In the genomic region with DNA sequence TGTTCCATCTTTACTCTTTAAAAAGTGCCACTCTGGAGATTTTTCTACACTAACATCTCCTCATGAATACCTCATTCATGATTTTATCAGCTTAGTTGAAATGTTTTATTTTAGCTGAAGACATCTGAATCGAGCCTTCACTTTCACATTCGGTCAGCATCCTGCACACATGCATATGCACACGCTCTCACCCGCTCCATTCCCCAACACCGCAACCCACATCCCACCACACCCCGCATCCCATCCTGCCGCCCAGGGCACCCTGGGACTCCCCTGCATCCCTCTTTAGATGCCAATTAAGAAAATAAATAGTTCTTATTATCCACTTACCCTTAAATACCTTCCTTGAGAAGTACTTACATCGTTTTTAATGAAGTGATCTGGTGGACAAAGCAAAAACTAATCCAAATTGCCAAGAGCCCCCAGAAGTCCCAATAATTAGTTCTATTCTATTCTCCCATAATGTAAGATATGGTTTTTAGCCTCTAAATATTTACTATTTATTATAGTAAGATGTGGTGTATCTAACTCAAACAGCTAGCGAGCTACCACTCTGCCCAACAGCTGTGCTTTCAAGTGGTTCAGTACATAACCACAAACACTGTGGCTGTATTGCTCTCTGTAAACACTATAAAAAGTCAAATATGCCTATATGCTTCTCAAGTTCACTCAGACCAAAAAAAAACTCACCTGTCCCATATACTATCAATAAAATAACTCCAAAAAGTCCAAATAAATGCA, we compare ENCODE assay signal across 11 cellular contexts. TPM values are rescaled to one million over a fixed set of nuclear protein-coding genes. Genes with fewer than 3 reads are reported as not detected.
DNase-seq lines count a peak whose midpoint lies in the region; ATAC-seq, FAIRE-seq and TF ChIP-seq lines count a peak whose summit lies in the region.
"Had no signal": no experiment of that assay in that cellular context is flagged by ENCODE, and none has a peak within 500 bp of the region (broad histone marks: within the 10 kb centered on the region; RNA-seq: fewer than 3 reads in every experiment).

No MANE protein-coding gene starts in this region.

- H3K36me3 ChIP-seq in tibial nerve = no peaks in the 10 kb centered on the region

- CTCF ChIA-PET in activated CD8-positive, alpha-beta memory T cell treated with anti-CD3 and anti-CD28 coated beads, Interleukin-2, amount 10 ng/mL, durations not matched to agents 7 days and 5 days (lab: Charles Lee) = interaction anchor here (0.8 to 3.9 kb wide), 20 partner anchors 10 to 159 kb away, joined by 3 to 26 read pairs (median 4); no protein-coding TSS in a partner anchor

- ATAC-seq in activated CD8-positive, alpha-beta memory T cell treated with anti-CD3 and anti-CD28 coated beads, Interleukin-2, amount 10 ng/mL, durations not matched to agents 7 days and 5 days = peak; percentile 87
- no peak for ATAC-seq in left colon

- no peaks in the 10 kb centered on the region for H3K27me3 ChIP-seq in tibial nerve

- WGBS in tibial nerve, 2 donors = 89 to 94% methylated on average over 9 of the region's 9 CpGs

- H3K4me1 Mint-ChIP-seq in activated CD8-positive, alpha-beta memory T cell treated with anti-CD3 and anti-CD28 coated beads, Interleukin-2, amount 10 ng/mL, durations not matched to agents 7 days and 5 days = peaks cover 74% of the 10 kb centered on the region
- peaks cover 61% of the 10 kb centered on the region for H3K4me1 Mint-ChIP-seq in stimulated activated naive CD8-positive, alpha-beta T cell treated with anti-CD3 and anti-CD28 coated beads, Interleukin-15, Interleukin-2, amounts not matched to agents 100 ng/mL and 50 ng/mL, for 24 hours (ENCODE audit: low read depth)

- peaks cover 50% of the 10 kb centered on the region for H3K36me3 Mint-ChIP-seq in activated CD8-positive, alpha-beta memory T cell treated with anti-CD3 and anti-CD28 coated beads, Interleukin-2, amount 10 ng/mL, durations not matched to agents 7 days and 5 days
- H3K36me3 Mint-ChIP-seq in stimulated activated naive CD8-positive, alpha-beta T cell treated with anti-CD3 and anti-CD28 coated beads, Interleukin-15, Interleukin-2, amounts not matched to agents 100 ng/mL and 50 ng/mL, for 24 hours (ENCODE audit: low read depth) = no peaks in the 10 kb centered on the region

- no peaks in the 10 kb centered on the region for H3K27me3 Mint-ChIP-seq in activated CD8-positive, alpha-beta memory T cell treated with anti-CD3 and anti-CD28 coated beads, Interleukin-2, amount 10 ng/mL, durations not matched to agents 7 days and 5 days
- no peaks in the 10 kb centered on the region for H3K27me3 Mint-ChIP-seq in stimulated activated naive CD8-positive, alpha-beta T cell treated with anti-CD3 and anti-CD28 coated beads, Interleukin-15, Interleukin-2, amounts not matched to agents 100 ng/mL and 50 ng/mL, for 24 hours

- H3K4me3 ChIP-seq in tibial nerve = no peak overlapping the region

- peak overlapping the region; percentile 92 for H3K27ac Mint-ChIP-seq in activated CD8-positive, alpha-beta memory T cell treated with anti-CD3 and anti-CD28 coated beads, Interleukin-2, amount 10 ng/mL, durations not matched to agents 7 days and 5 days
- peak overlapping the region; percentile 86 for H3K27ac Mint-ChIP-seq in stimulated activated naive CD8-positive, alpha-beta T cell treated with anti-CD3 and anti-CD28 coated beads, Interleukin-15, Interleukin-2, amounts not matched to agents 100 ng/mL and 50 ng/mL, for 24 hours

- TF ChIP-seq CTCF in tibial nerve (IDR thresholded peaks at IDR 0.05) = no peak

- TF ChIP-seq POLR2A in GM12892 (IDR thresholded peaks at IDR 0.05; ENCODE audit: low read depth, low read length) (no peak), tibial nerve (IDR thresholded peaks at IDR 0.05) (no peak)

- FAIRE-seq in GM12892 (lab: Jason Lieb, UNC) = no peak

- peaks cover 13% of the 10 kb centered on the region for H3K9me3 Mint-ChIP-seq in activated CD8-positive, alpha-beta memory T cell treated with anti-CD3 and anti-CD28 coated beads, Interleukin-2, amount 10 ng/mL, durations not matched to agents 7 days and 5 days (ENCODE audit: low read depth)
- peaks cover 6% of the 10 kb centered on the region for H3K9me3 Mint-ChIP-seq in stimulated activated naive CD8-positive, alpha-beta T cell treated with anti-CD3 and anti-CD28 coated beads, Interleukin-15, Interleukin-2, amounts not matched to agents 100 ng/mL and 50 ng/mL, for 24 hours

- H3K4me3 Mint-ChIP-seq in activated CD8-positive, alpha-beta memory T cell treated with anti-CD3 and anti-CD28 coated beads, Interleukin-2, amount 10 ng/mL, durations not matched to agents 7 days and 5 days = peak overlapping the region; percentile 64
- peak overlapping the region; percentile 77 for H3K4me3 Mint-ChIP-seq in stimulated activated naive CD8-positive, alpha-beta T cell treated with anti-CD3 and anti-CD28 coated beads, Interleukin-15, Interleukin-2, amounts not matched to agents 100 ng/mL and 50 ng/mL, for 24 hours

- H3K27ac ChIP-seq in tibial nerve = no peak overlapping the region

- peak; percentile 35 to 50 for DNase-seq in activated CD4-positive, alpha-beta T cell treated with anti-CD3 and anti-CD28 coated beads for 24 hours (ENCODE audit: low read depth in 2 of 2)
- DNase-seq in activated CD4-positive, alpha-beta T cell treated with anti-CD3 and anti-CD28 coated beads for 1 hour = no peak
- DNase-seq in activated CD8-positive, alpha-beta memory T cell treated with anti-CD3 and anti-CD28 coated beads, Interleukin-2, amount 10 ng/mL, durations not matched to agents 7 days and 5 days = peak; percentile 93
- DNase-seq in left colon = peak; percentile 9 to 27
- no peak for DNase-seq in GM12892 (ENCODE audit: insufficient read length)
- DNase-seq in tibial nerve (ENCODE audit: low spot score in 2 of 2) = no peak
- DNase-seq in hepatic stellate cell (ENCODE audit: low spot score) = no peak
- DNase-seq: T1000 had no signal

- peaks cover 0 to 5% (median 0%) of the 10 kb centered on the region in 4 donors for H3K9me3 ChIP-seq in tibial nerve

- TF ChIP-seq EP300 in tibial nerve (IDR thresholded peaks at IDR 0.05) = no peak

- intact Hi-C loops in left colon (cut with DNase I, micrococcal nuclease) = no loop called here

- H3K4me1 ChIP-seq in tibial nerve = no peaks in the 10 kb centered on the region

RNA-seq across cellular contexts. Expression of a gene that starts 38.2 kb away (rescaled TPM):
- 10 to 100 TPM in 1 of 2 experiments, 1 to 10 TPM in 1; 5.8 to 16.6 TPM for total RNA-seq in activated CD8-positive, alpha-beta memory T cell treated with anti-CD3 and anti-CD28 coated beads, Interleukin-2, amount 10 ng/mL, durations not matched to agents 7 days and 5 days
- total RNA-seq in left colon = 1 to 10 TPM in 1 of 2 donors, not detected in 1; 2.3 TPM
- polyA plus RNA-seq in GM12892 (2012; ENCODE audit: missing spikeins) = not detected
- total RNA-seq in tibial nerve = 1 to 10 TPM in 1 of 4 donors, under 1 TPM in 1, not detected in 2; 0.78 to 1.5 TPM
- total RNA-seq: renal cortical epithelial cell had no signal
- polyA plus RNA-seq: AG04450 had no signal

RNA-seq across cellular contexts. Expression of a gene that starts 40.2 kb away (rescaled TPM):
- total RNA-seq in activated CD8-positive, alpha-beta memory T cell treated with anti-CD3 and anti-CD28 coated beads, Interleukin-2, amount 10 ng/mL, durations not matched to agents 7 days and 5 days = 1,000 to 10,000 TPM in 1 of 2 experiments, 100 to 1,000 TPM in 1; 927 to 1,065 TPM
- 10 to 100 TPM in 1 of 2 donors, 1 to 10 TPM in 1; 3.9 to 17.6 TPM for total RNA-seq in left colon
- polyA plus RNA-seq in GM12892 (2012; ENCODE audit: missing spikeins) = not detected
- under 1 TPM in 1 of 4 donors, not detected in 3; 0.90 TPM for total RNA-seq in tibial nerve
- total RNA-seq: renal cortical epithelial cell had no signal
- polyA plus RNA-seq: AG04450 had no signal

Comparison
In these comparisons a context has a peak if more than half of its experiments do, and no peak if none do; other contexts are left out.
1. DNase-seq: peak in activated CD4-positive, alpha-beta T cell treated with anti-CD3 and anti-CD28 coated beads for 24 hours (2 of 2), activated CD8-positive, alpha-beta memory T cell treated with anti-CD3 and anti-CD28 coated beads, Interleukin-2, amount 10 ng/mL, durations not matched to agents 7 days and 5 days (single experiment) and left colon (2 of 2); none in activated CD4-positive, alpha-beta T cell treated with anti-CD3 and anti-CD28 coated beads for 1 hour (single experiment), GM12892 (single experiment), tibial nerve (0 of 2) and hepatic stellate cell (single experiment).
2. RNA of a gene that starts 40.2 kb away (total RNA-seq): 927 to 1,065 TPM in activated CD8-positive, alpha-beta memory T cell treated with anti-CD3 and anti-CD28 coated beads, Interleukin-2, amount 10 ng/mL, durations not matched to agents 7 days and 5 days; 3.9 to 17.6 TPM in left colon and 0.90 TPM in tibial nerve; every median in the first group is over 10 times any median in the second.